34 cellular contexts compared by ENCODE assay signal in genomic region chr12:127373572-127373971, GRCh38.
"Had no signal": no experiment of that assay in that cellular context is flagged by ENCODE, and none has a peak within 500 bp of the region (broad histone marks: within the 10 kb centered on the region; RNA-seq: fewer than 3 reads in every experiment).

No MANE protein-coding gene starts in this region.

- H3K36me3 ChIP-seq: MG63 had no signal

- H3K27me3 ChIP-seq: MG63 had no signal

- H3K9ac ChIP-seq: KMS-11 had no signal

- H3K27ac ChIP-seq: KMS-11 had no signal

- DNase-seq: Karpas-422, Kasumi-1, MG63, MM.1S, MV-4-11, NCI-H1048, NCI-H1092, NCI-H1092 treated with DMSO at 0.1 percent for 48 hours, NCI-H1105, NCI-H1105 treated with DMSO at 0.1 percent for 48 hours, NCI-H1417, NCI-H1417 treated with DMSO at 0.1 percent for 48 hours, NCI-H1436, NCI-H1436 treated with DMSO at 0.1 percent for 48 hours, NCI-H146, NCI-H1694, NCI-H1694 treated with DMSO at 0.1 percent for 48 hours, NCI-H187, NCI-H187 treated with DMSO at 0.1 percent for 48 hours, NCI-H1930, NCI-H2029, NCI-H2029 treated with DMSO at 0.1 percent for 48 hours, NCI-H2081, NCI-H2081 treated with DMSO at 0.1 percent for 48 hours, NCI-H2107, NCI-H2171, NCI-H2171 treated with DMSO at 0.1 percent for 48 hours, NCI-H2227 treated with DMSO at 0.1 percent for 48 hours, NCI-H226, NCI-H345, NCI-H446, NCI-H446 treated with DMSO at 0.1 percent for 48 hours, NCI-H510A had no signal

- H3K9me3 ChIP-seq: MG63 had no signal

- H3K4me3 ChIP-seq: MG63 had no signal
